ENCODE assay signal across 26 cellular contexts in the genomic region with DNA sequence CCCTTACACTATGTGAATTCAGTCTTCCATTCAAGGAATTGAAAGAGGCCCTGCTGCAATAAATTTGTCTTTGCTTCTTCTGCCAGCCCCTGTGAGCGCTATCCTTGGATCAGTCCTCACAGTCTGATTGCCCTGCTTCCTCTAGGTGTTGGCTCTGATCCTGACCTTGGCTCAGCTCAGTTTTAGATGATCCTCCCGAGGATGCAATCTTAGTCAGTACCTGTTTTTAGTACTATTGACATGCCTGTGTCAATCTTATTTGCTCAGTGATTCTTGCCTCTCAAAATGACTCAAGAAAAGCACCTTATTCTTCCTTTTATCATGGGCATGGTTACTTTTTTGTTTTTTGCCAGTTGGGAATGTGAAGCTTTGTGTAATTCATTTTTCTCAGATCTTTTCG.
DNase-seq lines count a peak whose midpoint lies in the region; ATAC-seq and TF ChIP-seq lines count a peak whose summit lies in the region.
"Had no signal": no experiment of that assay in that cellular context is flagged by ENCODE, and none has a peak within 500 bp of the region (broad histone marks: within the 10 kb centered on the region; RNA-seq: fewer than 3 reads in every experiment).

No MANE protein-coding gene starts in this region.

- no peak overlapping the region for H3K4me3 Mint-ChIP-seq in activated CD4-positive, alpha-beta memory T cell treated with anti-CD3 and anti-CD28 coated beads for 36 hours
- H3K4me3 Mint-ChIP-seq in activated CD4-positive, alpha-beta memory T cell treated with anti-CD3 and anti-CD28 coated beads, Interleukin-2, amount 10 ng/mL, durations not matched to agents 7 days and 5 days = no peak overlapping the region
- H3K4me3 Mint-ChIP-seq in activated T-helper 1 cell treated with anti-CD3 and anti-CD28 coated beads, Interleukin-12 subunit alpha, Interleukin-12 subunit beta, Interleukin-2, Interleukin-4 antibody, amounts not matched to agents 30 ng/mL and 10 ng/mL and 1 ng/mL, durations not matched to agents 14 hours and 24 hours and 36 hours = no peak overlapping the region
- H3K4me3 Mint-ChIP-seq: B cell; CD8-positive, alpha-beta T cell had no signal

- H3K36me3 ChIP-seq in PC-3 (ENCODE audit: low read depth, low read length) = no peaks in the 10 kb centered on the region
- H3K36me3 ChIP-seq: SJCRH30 had no signal

- H3K27ac Mint-ChIP-seq in activated CD4-positive, alpha-beta memory T cell treated with anti-CD3 and anti-CD28 coated beads for 36 hours = peak overlapping the region; percentile 29
- no peak overlapping the region for H3K27ac Mint-ChIP-seq in activated CD4-positive, alpha-beta memory T cell treated with anti-CD3 and anti-CD28 coated beads, Interleukin-2, amount 10 ng/mL, durations not matched to agents 7 days and 5 days
- no peak overlapping the region for H3K27ac Mint-ChIP-seq in activated T-helper 1 cell treated with anti-CD3 and anti-CD28 coated beads, Interleukin-12 subunit alpha, Interleukin-12 subunit beta, Interleukin-2, Interleukin-4 antibody, amounts not matched to agents 30 ng/mL and 10 ng/mL and 1 ng/mL, durations not matched to agents 14 hours and 24 hours and 36 hours
- H3K27ac Mint-ChIP-seq: B cell; CD8-positive, alpha-beta T cell had no signal

- no peaks in the 10 kb centered on the region for H3K79me2 ChIP-seq in PC-3 (ENCODE audit: low read length)

- H3K27me3 ChIP-seq in PC-3 (ENCODE audit: low read length) = no peaks in the 10 kb centered on the region

- ATAC-seq in PC-3 (peak; percentile 76), GM21576 (IDR thresholded peaks at IDR 0.05; ENCODE audit: unreplicated experiment) (no peak)
- ATAC-seq: CD8-positive, alpha-beta T cell; Right ventricle myocardium inferior; SK-N-SH treated with all-trans-retinoic acid at 6 μM for 48 hours had no signal

- H3K9me3 ChIP-seq in PC-3 (ENCODE audit: low read length) = no peaks in the 10 kb centered on the region
- H3K9me3 ChIP-seq: Caco-2, SJCRH30 had no signal

- H3K4me2 ChIP-seq in PC-3 (ENCODE audit: low read length) = no peak overlapping the region
- H3K4me2 ChIP-seq: PC-9 had no signal

- H3K4me3 ChIP-seq in PC-3 (ENCODE audit: low read length) = no peak overlapping the region
- H3K4me3 ChIP-seq: PC-9, SJCRH30 had no signal

- no peaks in the 10 kb centered on the region for H3F3A ChIP-seq in PC-3 (ENCODE audit: low read length, unreplicated experiment)

- no TSS peak for BruUV-seq in PC-3 (replicated peaks; lab: Mats Ljungman, UMichigan)

- peaks cover 22% of the 10 kb centered on the region for H3K4me1 ChIP-seq in PC-3 (ENCODE audit: insufficient read depth, low read length)
- H3K4me1 ChIP-seq: Caco-2, SJCRH30 had no signal

- H3K27ac ChIP-seq in PC-3 (ENCODE audit: low read length) = no peak overlapping the region
- H3K27ac ChIP-seq: 22Rv1, C4-2B, PC-9, SJCRH30 had no signal

- peaks cover 3% of the 10 kb centered on the region for H3K27me3 Mint-ChIP-seq in activated CD4-positive, alpha-beta memory T cell treated with anti-CD3 and anti-CD28 coated beads for 36 hours
- H3K27me3 Mint-ChIP-seq in activated CD4-positive, alpha-beta memory T cell treated with anti-CD3 and anti-CD28 coated beads, Interleukin-2, amount 10 ng/mL, durations not matched to agents 7 days and 5 days = no peaks in the 10 kb centered on the region
- no peaks in the 10 kb centered on the region for H3K27me3 Mint-ChIP-seq in activated T-helper 1 cell treated with anti-CD3 and anti-CD28 coated beads, Interleukin-12 subunit alpha, Interleukin-12 subunit beta, Interleukin-2, Interleukin-4 antibody, amounts not matched to agents 30 ng/mL and 10 ng/mL and 1 ng/mL, durations not matched to agents 14 hours and 24 hours and 36 hours (ENCODE audit: insufficient read depth)

- intact Hi-C loops in activated CD4-positive, alpha-beta memory T cell treated with anti-CD3 and anti-CD28 coated beads for 36 hours (cut with micrococcal nuclease) = loop anchor here (10.0 kb wide), 1 partner anchor 118 kb away; no protein-coding TSS in a partner anchor
- intact Hi-C loops in PC-3 (cut with micrococcal nuclease) = loop anchor here (2.0 to 10.0 kb wide), 3 partner anchors 70 to 392 kb away; a partner anchor contains a TSS
- intact Hi-C loops in activated T-helper 1 cell treated with anti-CD3 and anti-CD28 coated beads, Interleukin-12 subunit alpha, Interleukin-12 subunit beta, Interleukin-2, Interleukin-4 antibody, amounts not matched to agents 30 ng/mL and 10 ng/mL and 1 ng/mL, durations not matched to agents 14 hours and 24 hours and 36 hours (cut with micrococcal nuclease) = no loop called here

- no peaks in the 10 kb centered on the region for H3K9me3 Mint-ChIP-seq in activated CD4-positive, alpha-beta memory T cell treated with anti-CD3 and anti-CD28 coated beads for 36 hours
- no peaks in the 10 kb centered on the region for H3K9me3 Mint-ChIP-seq in activated CD4-positive, alpha-beta memory T cell treated with anti-CD3 and anti-CD28 coated beads, Interleukin-2, amount 10 ng/mL, durations not matched to agents 7 days and 5 days
- no peaks in the 10 kb centered on the region for H3K9me3 Mint-ChIP-seq in activated T-helper 1 cell treated with anti-CD3 and anti-CD28 coated beads, Interleukin-12 subunit alpha, Interleukin-12 subunit beta, Interleukin-2, Interleukin-4 antibody, amounts not matched to agents 30 ng/mL and 10 ng/mL and 1 ng/mL, durations not matched to agents 14 hours and 24 hours and 36 hours
- H3K9me3 Mint-ChIP-seq: CD8-positive, alpha-beta T cell had no signal

- POLR2A ChIA-PET in activated CD4-positive, alpha-beta memory T cell treated with anti-CD3 and anti-CD28 coated beads for 36 hours (lab: Charles Lee) = no interaction called here
- POLR2A ChIA-PET in activated CD4-positive, alpha-beta memory T cell treated with anti-CD3 and anti-CD28 coated beads, Interleukin-2, amount 10 ng/mL, durations not matched to agents 7 days and 5 days (lab: Charles Lee) = no interaction called here
- POLR2A ChIA-PET in PC-3 (lab: Charles Lee; ENCODE audit: unreplicated experiment) = no interaction called here

- no peak for TF ChIP-seq CTCF in PC-3 (conservative IDR thresholded peaks at IDR 0.05; ENCODE audit: low read depth, low read length)

- no peak overlapping the region for H3K9ac ChIP-seq in PC-3 (ENCODE audit: low read length)

- no peaks in the 10 kb centered on the region for H4K20me1 ChIP-seq in PC-3 (ENCODE audit: low read length)

- H3K36me3 Mint-ChIP-seq in activated CD4-positive, alpha-beta memory T cell treated with anti-CD3 and anti-CD28 coated beads for 36 hours = no peaks in the 10 kb centered on the region
- no peaks in the 10 kb centered on the region for H3K36me3 Mint-ChIP-seq in activated CD4-positive, alpha-beta memory T cell treated with anti-CD3 and anti-CD28 coated beads, Interleukin-2, amount 10 ng/mL, durations not matched to agents 7 days and 5 days (ENCODE audit: low read depth)
- no peaks in the 10 kb centered on the region for H3K36me3 Mint-ChIP-seq in activated T-helper 1 cell treated with anti-CD3 and anti-CD28 coated beads, Interleukin-12 subunit alpha, Interleukin-12 subunit beta, Interleukin-2, Interleukin-4 antibody, amounts not matched to agents 30 ng/mL and 10 ng/mL and 1 ng/mL, durations not matched to agents 14 hours and 24 hours and 36 hours (ENCODE audit: low read depth)
- H3K36me3 Mint-ChIP-seq: CD8-positive, alpha-beta T cell had no signal

- H3K9me2 ChIP-seq in PC-3 (replicated peaks; ENCODE audit: low read length) = no peaks in the 10 kb centered on the region

- peaks cover 14% of the 10 kb centered on the region for H3K4me1 Mint-ChIP-seq in activated CD4-positive, alpha-beta memory T cell treated with anti-CD3 and anti-CD28 coated beads for 36 hours (ENCODE audit: low read depth)
- H3K4me1 Mint-ChIP-seq in activated CD4-positive, alpha-beta memory T cell treated with anti-CD3 and anti-CD28 coated beads, Interleukin-2, amount 10 ng/mL, durations not matched to agents 7 days and 5 days = no peaks in the 10 kb centered on the region
- H3K4me1 Mint-ChIP-seq in activated T-helper 1 cell treated with anti-CD3 and anti-CD28 coated beads, Interleukin-12 subunit alpha, Interleukin-12 subunit beta, Interleukin-2, Interleukin-4 antibody, amounts not matched to agents 30 ng/mL and 10 ng/mL and 1 ng/mL, durations not matched to agents 14 hours and 24 hours and 36 hours (ENCODE audit: low read depth) = no peaks in the 10 kb centered on the region
- H3K4me1 Mint-ChIP-seq: B cell had no signal

- CTCF ChIA-PET in activated CD4-positive, alpha-beta memory T cell treated with anti-CD3 and anti-CD28 coated beads for 36 hours (lab: Charles Lee) = interaction anchor here (0.9 kb wide), 1 partner anchor 71 kb away, joined by 3 read pairs; no protein-coding TSS in a partner anchor
- CTCF ChIA-PET in activated CD4-positive, alpha-beta memory T cell treated with anti-CD3 and anti-CD28 coated beads, Interleukin-2, amount 10 ng/mL, durations not matched to agents 7 days and 5 days (lab: Charles Lee) = no interaction called here
- CTCF ChIA-PET in PC-3 (lab: Charles Lee) = no interaction called here

- no peak overlapping the region for H2AFZ ChIP-seq in PC-3 (ENCODE audit: low read length)
- H2AFZ ChIP-seq: PC-9 had no signal

- no peak for DNase-seq in activated CD4-positive, alpha-beta memory T cell treated with anti-CD3 and anti-CD28 coated beads for 36 hours
- no peak for DNase-seq in activated CD4-positive, alpha-beta memory T cell treated with anti-CD3 and anti-CD28 coated beads, Interleukin-2, amount 10 ng/mL, durations not matched to agents 7 days and 5 days
- DNase-seq in PC-3 (peak; percentile 77), cerebellum (ENCODE audit: low spot score) (peak; percentile 90), middle frontal gyrus (ENCODE audit: extremely low spot score, low spot score) (no peak)
- no peak for DNase-seq in activated T-helper 1 cell treated with anti-CD3 and anti-CD28 coated beads, Interleukin-12 subunit alpha, Interleukin-12 subunit beta, Interleukin-2, Interleukin-4 antibody, amounts not matched to agents 30 ng/mL and 10 ng/mL and 1 ng/mL, durations not matched to agents 14 hours and 24 hours and 36 hours (ENCODE audit: low spot score)
- DNase-seq: Caco-2; CD8-positive, alpha-beta T cell; DMS79; EL; GF-D8; KBM-7; NCI-H1105 treated with DMSO at 0.1 percent for 48 hours; NCI-H146; NCI-H1930; NCI-H2107; NCI-H524 treated with DMSO at 0.1 percent for 48 hours; NCI-H774; PC-9; SJCRH30 had no signal

Comparison
In these comparisons a context has a peak if more than half of its experiments do, and no peak if none do; other contexts are left out.
1. DNase-seq: peak in PC-3 (single experiment) and cerebellum (single experiment); none in activated CD4-positive, alpha-beta memory T cell treated with anti-CD3 and anti-CD28 coated beads for 36 hours (single experiment), activated CD4-positive, alpha-beta memory T cell treated with anti-CD3 and anti-CD28 coated beads, Interleukin-2, amount 10 ng/mL, durations not matched to agents 7 days and 5 days (single experiment), middle frontal gyrus (single experiment) and activated T-helper 1 cell treated with anti-CD3 and anti-CD28 coated beads, Interleukin-12 subunit alpha, Interleukin-12 subunit beta, Interleukin-2, Interleukin-4 antibody, amounts not matched to agents 30 ng/mL and 10 ng/mL and 1 ng/mL, durations not matched to agents 14 hours and 24 hours and 36 hours (single experiment).